Comparison of ENCODE assay signal across 1 cellular context in genomic region chr14:52007211-52007610, GRCh38.
A peak's percentile ranks its signal among the peaks of the same experiment; 100 is the strongest.
TF ChIP-seq lines count a peak whose summit lies in the region.

No MANE protein-coding gene starts in this region.

TF ChIP-seq in H1, 55 proteins besides CTCF, POLR2A, EP300 and RAD21:
- TF ChIP-seq CHD7 (IDR thresholded peaks at IDR 0.05; ENCODE audit: insufficient replicate concordance, low read length) (peak; percentile 20), HDAC6 (IDR thresholded peaks at IDR 0.05; ENCODE audit: low read depth, low read length) (no peak)
TF ChIP-seq in H1: peak in this region for 1.
